9 cellular contexts compared by ENCODE assay signal in genomic region chr14:74083161-74083560, GRCh38. TPM values are rescaled to one million over a fixed set of nuclear protein-coding genes. Genes with fewer than 3 reads are reported as not detected.
DNase-seq lines count a peak whose midpoint lies in the region; ATAC-seq and TF ChIP-seq lines count a peak whose summit lies in the region.
"Had no signal": no experiment of that assay in that cellular context is flagged by ENCODE, and none has a peak within 500 bp of the region (broad histone marks: within the 10 kb centered on the region; RNA-seq: fewer than 3 reads in every experiment).

No MANE protein-coding gene starts in this region.

- peak overlapping the region; percentile 95 for H3K27ac Mint-ChIP-seq in activated CD4-positive, alpha-beta T cell treated with anti-CD3 and anti-CD28 coated beads for 36 hours
- no peak overlapping the region for H3K27ac Mint-ChIP-seq in activated T-helper 17 cell treated with anti-CD3 and anti-CD28 coated beads, Interleukin-2, amount 50 U/mL, for 72 hours

- peak overlapping the region; percentile 95 for H3K4me3 Mint-ChIP-seq in activated CD4-positive, alpha-beta T cell treated with anti-CD3 and anti-CD28 coated beads for 36 hours
- H3K4me3 Mint-ChIP-seq in activated T-helper 17 cell treated with anti-CD3 and anti-CD28 coated beads, Interleukin-2, amount 50 U/mL, for 72 hours = peak overlapping the region; percentile 98

- no peak for TF ChIP-seq CTCF in suprapubic skin (IDR thresholded peaks at IDR 0.05)

- no peaks in the 10 kb centered on the region for H3K27me3 ChIP-seq in suprapubic skin

- no peaks in the 10 kb centered on the region for H3K9me3 Mint-ChIP-seq in activated CD4-positive, alpha-beta T cell treated with anti-CD3 and anti-CD28 coated beads for 36 hours (ENCODE audit: low read depth)
- H3K9me3 Mint-ChIP-seq in activated T-helper 17 cell treated with anti-CD3 and anti-CD28 coated beads, Interleukin-2, amount 50 U/mL, for 72 hours = no peaks in the 10 kb centered on the region

- ATAC-seq in activated CD4-positive, alpha-beta T cell treated with anti-CD3 and anti-CD28 coated beads for 36 hours = no peak
- no peak for ATAC-seq in activated T-helper 17 cell treated with anti-CD3 and anti-CD28 coated beads, Interleukin-2, amount 50 U/mL, for 72 hours (replicated peaks)
- no peak for ATAC-seq in GM21526 (IDR thresholded peaks at IDR 0.05; ENCODE audit: low FRiP score, unreplicated experiment)

- WGBS in suprapubic skin = 85% methylated on average over 3 of the region's 3 CpGs

- CTCF ChIA-PET in activated CD4-positive, alpha-beta T cell treated with anti-CD3 and anti-CD28 coated beads for 36 hours (lab: Charles Lee) = interaction anchor here (0.6 to 1.0 kb wide), 3 partner anchors 29 to 173 kb away, joined by 3 to 6 read pairs (median 4); no protein-coding TSS in a partner anchor

- POLR2A ChIA-PET in activated CD4-positive, alpha-beta T cell treated with anti-CD3 and anti-CD28 coated beads for 36 hours (lab: Charles Lee) = interaction anchor here (0.6 kb wide), 1 partner anchor 326 kb away, joined by 6 read pairs; no protein-coding TSS in a partner anchor

- no peak for TF ChIP-seq EP300 in suprapubic skin (IDR thresholded peaks at IDR 0.05)

- peak overlapping the region; percentile 87 for H3K4me3 ChIP-seq in suprapubic skin

- intact Hi-C loops in activated CD4-positive, alpha-beta T cell treated with anti-CD3 and anti-CD28 coated beads for 36 hours (cut with DNase I, micrococcal nuclease) = loop anchor here in 1 of 2 experiments (5.0 to 10.0 kb wide), 3 partner anchors 338 to 1028 kb away; partner anchors contain the start of genes AREL1, FCF1 and RBM25

- no peak for TF ChIP-seq POLR2A in suprapubic skin (IDR thresholded peaks at IDR 0.05)

- no peaks in the 10 kb centered on the region for H3K36me3 Mint-ChIP-seq in activated CD4-positive, alpha-beta T cell treated with anti-CD3 and anti-CD28 coated beads for 36 hours (ENCODE audit: low read depth)
- peaks cover 19% of the 10 kb centered on the region for H3K36me3 Mint-ChIP-seq in activated T-helper 17 cell treated with anti-CD3 and anti-CD28 coated beads, Interleukin-2, amount 50 U/mL, for 72 hours (ENCODE audit: low read depth)

- no peaks in the 10 kb centered on the region for H3K27me3 Mint-ChIP-seq in activated CD4-positive, alpha-beta T cell treated with anti-CD3 and anti-CD28 coated beads for 36 hours
- H3K27me3 Mint-ChIP-seq in activated T-helper 17 cell treated with anti-CD3 and anti-CD28 coated beads, Interleukin-2, amount 50 U/mL, for 72 hours = no peaks in the 10 kb centered on the region

- peaks cover 27% of the 10 kb centered on the region for H3K4me1 ChIP-seq in suprapubic skin

- peaks cover 24% of the 10 kb centered on the region for H3K4me1 Mint-ChIP-seq in activated CD4-positive, alpha-beta T cell treated with anti-CD3 and anti-CD28 coated beads for 36 hours
- H3K4me1 Mint-ChIP-seq in activated T-helper 17 cell treated with anti-CD3 and anti-CD28 coated beads, Interleukin-2, amount 50 U/mL, for 72 hours = peaks cover 16% of the 10 kb centered on the region

- no peaks in the 10 kb centered on the region for H3K36me3 ChIP-seq in suprapubic skin

- no peak for DNase-seq in activated CD4-positive, alpha-beta T cell treated with anti-CD3 and anti-CD28 coated beads for 36 hours
- DNase-seq in activated CD4-positive, alpha-beta T cell treated with anti-CD3 and anti-CD28 coated beads for 4 hours = no peak
- peak; percentile 49 for DNase-seq in iris pigment epithelial cell (ENCODE audit: low read depth)
- DNase-seq in suprapubic skin (ENCODE audit: low spot score in 2 of 2) = no peak
- no peak for DNase-seq in COLO668 (lab: John Stamatoyannopoulos, UW; ENCODE audit: unreplicated experiment)
- DNase-seq in stimulated activated CD4-positive, alpha-beta T cell treated with anti-CD3 and anti-CD28 coated beads, Interleukin-2, amount 100 ng/mL, for 48 hours = no peak
- DNase-seq: activated CD4-positive, alpha-beta T cell treated with anti-CD3 and anti-CD28 coated beads, Interleukin-2, amount 50 U/mL, for 4 hours had no signal

- no peaks in the 10 kb centered on the region for H3K9me3 ChIP-seq in suprapubic skin

- peak overlapping the region; percentile 89 for H3K27ac ChIP-seq in suprapubic skin

RNA-seq across cellular contexts. Expression of gene ALDH6A1, which starts 1.1 kb away (rescaled TPM):
- total RNA-seq in activated CD4-positive, alpha-beta T cell treated with anti-CD3 and anti-CD28 coated beads for 36 hours = 10 to 100 TPM; 17.2 to 24.6 TPM
- total RNA-seq in activated T-helper 17 cell treated with anti-CD3 and anti-CD28 coated beads, Interleukin-2, amount 50 U/mL, for 72 hours = 10 to 100 TPM; 12.3 to 27.2 TPM
- 10 to 100 TPM; 14.7 to 25.7 (median 22.0) TPM for total RNA-seq in suprapubic skin

RNA-seq across cellular contexts. Expression of gene LIN52, which starts 1.6 kb away (rescaled TPM):
- 10 to 100 TPM; 10.3 to 13.2 TPM for total RNA-seq in activated CD4-positive, alpha-beta T cell treated with anti-CD3 and anti-CD28 coated beads for 36 hours
- 10 to 100 TPM; 15.4 to 19.7 TPM for total RNA-seq in activated T-helper 17 cell treated with anti-CD3 and anti-CD28 coated beads, Interleukin-2, amount 50 U/mL, for 72 hours
- 1 to 10 TPM; 3.9 to 7.4 (median 5.2) TPM for total RNA-seq in suprapubic skin
